In genomic region chr4:123856689-123857545, GRCh38 we compare ENCODE assay signal across 1 cellular context.
TF ChIP-seq lines count a peak whose summit lies in the region.

No MANE protein-coding gene starts in this region.

TF ChIP-seq in HepG2, 621 proteins besides CTCF, POLR2A, EP300 and RAD21 (continued from another document and continues in another):
- TF ChIP-seq E2F2 (CRISPR knock-in tag; IDR thresholded peaks at IDR 0.05; ENCODE audit: borderline replicate concordance) = no peak
- no peak for TF ChIP-seq SIN3B (IDR thresholded peaks at IDR 0.05; ENCODE audit: low read length)
- TF ChIP-seq ZNF24 (IDR thresholded peaks at IDR 0.05) = no peak
- TF ChIP-seq GATAD1 (CRISPR knock-in tag; IDR thresholded peaks at IDR 0.05) = no peak
- TF ChIP-seq FOSL1 (CRISPR knock-in tag; IDR thresholded peaks at IDR 0.05; ENCODE audit: borderline replicate concordance) = no peak
- TF ChIP-seq CBX2 (IDR thresholded peaks at IDR 0.05; ENCODE audit: low read depth, low read length) = no peak
- no peak for TF ChIP-seq CBX2 (CRISPR knock-in tag; IDR thresholded peaks at IDR 0.05; ENCODE audit: low read depth)
- TF ChIP-seq ZNF350 (CRISPR knock-in tag; IDR thresholded peaks at IDR 0.05; ENCODE audit: borderline replicate concordance, low read depth) = no peak
- TF ChIP-seq KLF6 (CRISPR knock-in tag; IDR thresholded peaks at IDR 0.05) = no peak
- 0 out of 2 replicates have a peak, but pooled peaks have one; percentile 66 for TF ChIP-seq ZBTB3 (CRISPR knock-in tag; IDR thresholded peaks at IDR 0.05; ENCODE audit: borderline replicate concordance, low read depth)
- TF ChIP-seq STAT6 (CRISPR knock-in tag; IDR thresholded peaks at IDR 0.05; ENCODE audit: borderline replicate concordance) = no peak
- no peak for TF ChIP-seq ZNF512B (CRISPR knock-in tag; IDR thresholded peaks at IDR 0.05; ENCODE audit: borderline replicate concordance)
- peak; percentile 74 for TF ChIP-seq ZGPAT (CRISPR knock-in tag; IDR thresholded peaks at IDR 0.05)
- no peak for TF ChIP-seq SMAD9 (CRISPR knock-in tag; IDR thresholded peaks at IDR 0.05)
- TF ChIP-seq TARDBP (CRISPR knock-in tag; IDR thresholded peaks at IDR 0.05) = peak; percentile 75
- TF ChIP-seq E2F1 (CRISPR knock-in tag; IDR thresholded peaks at IDR 0.05) = no peak
- no peak for TF ChIP-seq MLXIP (CRISPR knock-in tag; IDR thresholded peaks at IDR 0.05; ENCODE audit: borderline replicate concordance)
- TF ChIP-seq ZMAT5 (CRISPR knock-in tag; IDR thresholded peaks at IDR 0.05; ENCODE audit: borderline replicate concordance, low read depth) = no peak
- TF ChIP-seq GPBP1L1 (CRISPR knock-in tag; IDR thresholded peaks at IDR 0.05) = no peak
- no peak for TF ChIP-seq GABPA (IDR thresholded peaks at IDR 0.05; ENCODE audit: low read depth, low read length)
- TF ChIP-seq GABPA (CRISPR knock-in tag; IDR thresholded peaks at IDR 0.05; ENCODE audit: low read depth) = peak; percentile 50
- no peak for TF ChIP-seq KLF11 (CRISPR knock-in tag; IDR thresholded peaks at IDR 0.05)
- no peak for TF ChIP-seq ZSCAN20 (CRISPR knock-in tag; IDR thresholded peaks at IDR 0.05; ENCODE audit: borderline replicate concordance)
- TF ChIP-seq FOXP4 (CRISPR knock-in tag; IDR thresholded peaks at IDR 0.05) = peak; percentile 97
- TF ChIP-seq ZNF275 (CRISPR knock-in tag; IDR thresholded peaks at IDR 0.05; ENCODE audit: borderline replicate concordance) = no peak
- peak; percentile 30 for TF ChIP-seq XRCC5 (optimal IDR thresholded peaks at IDR 0.05; ENCODE audit: low read length)
- no peak for TF ChIP-seq ZNF782 (CRISPR knock-in tag; IDR thresholded peaks at IDR 0.05; ENCODE audit: borderline replicate concordance)
- peak; percentile 54; the same call in 1 of the 2 replicates for TF ChIP-seq ZNF331 (CRISPR knock-in tag; IDR thresholded peaks at IDR 0.05)
- peak; percentile 68; the same call in 1 of the 2 replicates for TF ChIP-seq NCOR1 (IDR thresholded peaks at IDR 0.05; ENCODE audit: borderline replicate concordance, low read length)
- peak; percentile 75; the same call in 1 of the 2 replicates for TF ChIP-seq MLX (CRISPR knock-in tag; IDR thresholded peaks at IDR 0.05)
- no peak for TF ChIP-seq ZNF282 (IDR thresholded peaks at IDR 0.05; ENCODE audit: partially characterized antibody)
- 0 out of 2 replicates have a peak, but pooled peaks have one; percentile 66 for TF ChIP-seq ZNF670 (CRISPR knock-in tag; IDR thresholded peaks at IDR 0.05; ENCODE audit: borderline replicate concordance)
- TF ChIP-seq FOSL2 (CRISPR knock-in tag; IDR thresholded peaks at IDR 0.05) = peak; percentile 59
- peak; percentile 20; the same call in 1 of the 2 replicates for TF ChIP-seq MYC (CRISPR knock-in tag; IDR thresholded peaks at IDR 0.05; ENCODE audit: borderline replicate concordance)
- TF ChIP-seq ZNF280B (CRISPR knock-in tag; IDR thresholded peaks at IDR 0.05; ENCODE audit: borderline replicate concordance) = no peak
- no peak for TF ChIP-seq ZSCAN30 (CRISPR knock-in tag; IDR thresholded peaks at IDR 0.05)
- TF ChIP-seq GATA4 (IDR thresholded peaks at IDR 0.05; ENCODE audit: borderline replicate concordance, low read depth) = peak; percentile 89; the same call in 1 of the 2 replicates
- no peak for TF ChIP-seq TRIM24 (CRISPR knock-in tag; IDR thresholded peaks at IDR 0.05)
